15 cellular contexts compared by ENCODE assay signal in genomic region chr1:82598816-82599215, GRCh38.
DNase-seq lines count a peak whose midpoint lies in the region; ATAC-seq and TF ChIP-seq lines count a peak whose summit lies in the region.
"Had no signal": no experiment of that assay in that cellular context is flagged by ENCODE, and none has a peak within 500 bp of the region (broad histone marks: within the 10 kb centered on the region; RNA-seq: fewer than 3 reads in every experiment).

No MANE protein-coding gene starts in this region.

- H3K4me2 ChIP-seq in BLaER1 = peak overlapping the region; percentile 48

- no peak overlapping the region for H3K9ac ChIP-seq in BLaER1

- H3K36me3 ChIP-seq in BLaER1 (no peaks in the 10 kb centered on the region), left lung (no peaks in the 10 kb centered on the region), lower lobe of right lung (no peaks in the 10 kb centered on the region)
- H3K36me3 ChIP-seq: MG63, Peyer's patch, SJCRH30 had no signal

- peaks cover 14% of the 10 kb centered on the region for H3K4me1 ChIP-seq in BLaER1
- H3K4me1 ChIP-seq in left lung = no peaks in the 10 kb centered on the region
- H3K4me1 ChIP-seq in lower lobe of right lung = no peaks in the 10 kb centered on the region
- H3K4me1 ChIP-seq: Peyer's patch, SJCRH30 had no signal

- no peaks in the 10 kb centered on the region for H4K20me1 ChIP-seq in BLaER1

- H3K27me3 ChIP-seq in BLaER1 (no peaks in the 10 kb centered on the region), left lung (no peaks in the 10 kb centered on the region), lower lobe of right lung (ENCODE audit: low read depth) (no peaks in the 10 kb centered on the region)
- H3K27me3 ChIP-seq: Peyer's patch, SJCRH30 had no signal

- no peaks in the 10 kb centered on the region for H3K9me3 ChIP-seq in BLaER1
- no peaks in the 10 kb centered on the region for H3K9me3 ChIP-seq in left lung
- H3K9me3 ChIP-seq in lower lobe of right lung = no peaks in the 10 kb centered on the region
- H3K9me3 ChIP-seq: MG63, Peyer's patch, SJCRH30 had no signal

- H3K27ac ChIP-seq in BLaER1 = no peak overlapping the region
- no peak overlapping the region for H3K27ac ChIP-seq in left lung
- H3K27ac ChIP-seq in lower lobe of right lung = no peak overlapping the region
- H3K27ac ChIP-seq: Peyer's patch, SJCRH30 had no signal

- ATAC-seq in left lung (no peak), lower lobe of right lung (no peak)

- DNase-seq in Kasumi-1 (lab: John Stamatoyannopoulos, UW) (peak; percentile 73 to 81), NOMO-1 (lab: John Stamatoyannopoulos, UW; ENCODE audit: unreplicated experiment in 2 of 2) (peak; percentile 23 to 53), SKM-1 treated with dmso at 0.1 percent for 144 hours (lab: John Stamatoyannopoulos, UW; ENCODE audit: unreplicated experiment) (peak; percentile 42), NCI-H1417 treated with DMSO at 0.1 percent for 48 hours (lab: John Stamatoyannopoulos, UW) (no peak), kidney glomerular epithelial cell (lab: John Stamatoyannopoulos, UW) (no peak), left lung (no peak), lower lobe of right lung (no peak)
- DNase-seq: DMS53, MG63, NCI-H1694 treated with DMSO at 0.1 percent for 48 hours, NCI-H446, Peyer's patch, SJCRH30, SW 1271 had no signal

- TF ChIP-seq CTCF in left lung (IDR thresholded peaks at IDR 0.05) (no peak), lower lobe of right lung (IDR thresholded peaks at IDR 0.05) (no peak)

- intact Hi-C loops in left lung (cut with DNase I) (no loop called here), lower lobe of right lung (cut with DNase I) (no loop called here)

- H3K4me3 ChIP-seq in BLaER1 = no peak overlapping the region
- no peak overlapping the region for H3K4me3 ChIP-seq in left lung
- no peak overlapping the region for H3K4me3 ChIP-seq in lower lobe of right lung
- H3K4me3 ChIP-seq: MG63, Peyer's patch, SJCRH30 had no signal

Comparison
In these comparisons a context has a peak if more than half of its experiments do, and no peak if none do; other contexts are left out.
1. DNase-seq: peak in Kasumi-1 (2 of 2), NOMO-1 (2 of 2) and SKM-1 treated with dmso at 0.1 percent for 144 hours (single experiment); none in NCI-H1417 treated with DMSO at 0.1 percent for 48 hours (single experiment), kidney glomerular epithelial cell (single experiment), left lung (0 of 2) and lower lobe of right lung (single experiment).